Comparison of ENCODE assay signal across 1 cellular context in genomic region chr2:39513641-39514094, GRCh38.
A peak's percentile ranks its signal among the peaks of the same experiment; 100 is the strongest.
TF ChIP-seq lines count a peak whose summit lies in the region.

No MANE protein-coding gene starts in this region.

TF ChIP-seq in HepG2, 621 proteins besides CTCF, POLR2A, EP300 and RAD21 (continued from another document and continues in another):
- TF ChIP-seq GLMP (CRISPR knock-in tag; IDR thresholded peaks at IDR 0.05; ENCODE audit: borderline replicate concordance) (no peak), ZBTB40 (IDR thresholded peaks at IDR 0.05) (no peak), ZBTB40 (CRISPR knock-in tag; IDR thresholded peaks at IDR 0.05) (no peak), ZNF224 (CRISPR knock-in tag; IDR thresholded peaks at IDR 0.05) (no peak), HMG20A (CRISPR knock-in tag; IDR thresholded peaks at IDR 0.05; ENCODE audit: borderline replicate concordance) (0 out of 2 replicates have a peak, but pooled peaks have one; percentile 35), ZNF766 (CRISPR knock-in tag; IDR thresholded peaks at IDR 0.05; ENCODE audit: borderline replicate concordance) (no peak), ZIK1 (CRISPR knock-in tag; IDR thresholded peaks at IDR 0.05; ENCODE audit: borderline replicate concordance, low read depth) (no peak), ATF3 (CRISPR knock-in tag; IDR thresholded peaks at IDR 0.05) (no peak), PHF21A (CRISPR knock-in tag; IDR thresholded peaks at IDR 0.05) (0 out of 2 replicates have a peak, but pooled peaks have one; percentile 37), TFDP2 (CRISPR knock-in tag; IDR thresholded peaks at IDR 0.05) (no peak), ZNF670 (CRISPR knock-in tag; IDR thresholded peaks at IDR 0.05; ENCODE audit: borderline replicate concordance) (no peak), GABPB1 (CRISPR knock-in tag; IDR thresholded peaks at IDR 0.05) (no peak; the same call in 1 of the 2 replicates), ZNF260 (CRISPR knock-in tag; IDR thresholded peaks at IDR 0.05; ENCODE audit: borderline replicate concordance, low read depth) (no peak), LRRFIP1 (CRISPR knock-in tag; conservative IDR thresholded peaks at IDR 0.05) (no peak), ZNF788 (CRISPR knock-in tag; IDR thresholded peaks at IDR 0.05; ENCODE audit: borderline replicate concordance) (no peak), GFI1 (CRISPR knock-in tag; IDR thresholded peaks at IDR 0.05; ENCODE audit: borderline replicate concordance) (no peak), ARID2 (CRISPR knock-in tag; IDR thresholded peaks at IDR 0.05; ENCODE audit: borderline replicate concordance) (no peak), HBP1 (CRISPR knock-in tag; IDR thresholded peaks at IDR 0.05; ENCODE audit: low read depth) (no peak), ZNF629 (CRISPR knock-in tag; conservative IDR thresholded peaks at IDR 0.05) (no peak), ZNF431 (CRISPR knock-in tag; IDR thresholded peaks at IDR 0.05; ENCODE audit: borderline replicate concordance, low read depth) (no peak), MIXL1 (CRISPR knock-in tag; IDR thresholded peaks at IDR 0.05) (peak; percentile 72; the same call in 1 of the 2 replicates), ETV6 (CRISPR knock-in tag; conservative IDR thresholded peaks at IDR 0.05) (no peak), SAP130 (CRISPR knock-in tag; IDR thresholded peaks at IDR 0.05; ENCODE audit: low read depth) (peak; percentile 36; the same call in 1 of the 2 replicates), UBTF (CRISPR knock-in tag; IDR thresholded peaks at IDR 0.05) (no peak), ZNF605 (CRISPR knock-in tag; IDR thresholded peaks at IDR 0.05) (no peak), SMAD3 (CRISPR knock-in tag; IDR thresholded peaks at IDR 0.05) (no peak), CEBPG (CRISPR knock-in tag; IDR thresholded peaks at IDR 0.05) (no peak), MIER2 (CRISPR knock-in tag; IDR thresholded peaks at IDR 0.05) (no peak), PBX2 (CRISPR knock-in tag; IDR thresholded peaks at IDR 0.05) (no peak), RAD51 (IDR thresholded peaks at IDR 0.05; ENCODE audit: borderline replicate concordance) (no peak), ZBTB4 (CRISPR knock-in tag; IDR thresholded peaks at IDR 0.05; ENCODE audit: borderline replicate concordance) (no peak), KAT8 (CRISPR knock-in tag; IDR thresholded peaks at IDR 0.05) (peak; percentile 70), ZSCAN9 (CRISPR knock-in tag; IDR thresholded peaks at IDR 0.05; ENCODE audit: borderline replicate concordance) (no peak), HDAC6 (IDR thresholded peaks at IDR 0.05; ENCODE audit: low read depth, low read length) (no peak)
